In the genomic region with DNA sequence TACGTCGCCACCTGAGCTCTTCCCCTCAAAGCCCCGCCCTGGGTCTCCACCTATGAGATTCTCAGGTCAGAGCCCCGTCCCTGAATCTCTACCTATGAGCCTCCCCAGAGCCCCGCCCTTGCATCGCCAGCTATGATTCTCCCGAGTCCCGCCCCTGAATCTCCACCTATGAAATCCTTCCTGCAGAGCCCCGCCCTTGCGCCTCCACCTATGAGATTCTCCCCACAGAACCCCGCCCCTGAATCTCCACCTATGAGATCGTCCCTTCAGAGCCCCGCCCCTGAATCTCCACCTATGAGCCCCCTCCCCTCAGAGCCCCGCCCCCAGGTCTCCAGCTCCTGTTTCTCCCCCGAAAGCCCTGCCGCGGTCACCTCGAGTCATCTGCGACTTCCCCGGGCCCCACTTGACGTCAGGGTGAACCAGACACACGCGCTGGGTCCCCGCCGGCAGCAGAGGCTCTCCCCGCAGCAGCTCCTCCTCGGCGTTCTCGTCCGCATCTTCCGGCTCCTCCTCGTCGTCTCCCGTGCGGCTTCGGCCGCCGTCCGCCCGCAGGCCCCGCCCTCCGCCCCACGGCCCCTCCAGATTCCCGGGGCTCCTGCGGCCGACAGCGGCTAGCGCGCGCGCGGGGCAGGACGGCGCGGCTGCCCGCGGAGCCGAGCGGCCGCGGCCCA, we compare ENCODE assay signal across 8 cellular contexts. TPM values are rescaled to one million over a fixed set of nuclear protein-coding genes. Genes with fewer than 3 reads are reported as not detected.
A peak's percentile ranks its signal among the peaks of the same experiment; 100 is the strongest.
DNase-seq lines count a peak whose midpoint lies in the region; ATAC-seq and TF ChIP-seq lines count a peak whose summit lies in the region.

No MANE protein-coding gene starts in this region.

- peak overlapping the region; percentile 72 for H3K4me3 ChIP-seq in fibroblast of mammary gland (ENCODE audit: control insufficient read depth, low read depth, low read length)

- ATAC-seq in GM21447 (IDR thresholded peaks at IDR 0.05; ENCODE audit: unreplicated experiment): peak; percentile 63

- no peak for TF ChIP-seq CTCF in fibroblast of mammary gland (conservative IDR thresholded peaks at IDR 0.05; ENCODE audit: control insufficient read depth, insufficient read depth, low read depth, low read length)
- TF ChIP-seq CTCF in neural crest cell (conservative IDR thresholded peaks at IDR 0.05): no peak

- H3K4me3 Mint-ChIP-seq in neural crest cell: peak overlapping the region; percentile 100

- H3K27ac ChIP-seq in substantia nigra (ENCODE audit: low read depth, low read length, poor library complexity, severe bottlenecking): peak overlapping the region; percentile 92

- DNase-seq in CD1c-positive myeloid dendritic cell (ENCODE audit: extremely low spot score) (peak; percentile 99), HuH-7.5 (ENCODE audit: low spot score) (peak; percentile 79), activated T-cell treated with anti-CD3 and anti-CD28 coated beads for 24 hours (ENCODE audit: low read depth) (peak; percentile 96), fibroblast of mammary gland (ENCODE audit: low read depth) (peak; percentile 97), neural crest cell (ENCODE audit: low read depth, low spot score) (peak; percentile 92), substantia nigra (lab: John Stamatoyannopoulos, UW) (no peak), erythroblast (lab: John Stamatoyannopoulos, UW) (no peak)

- peaks cover 13% of the 10 kb centered on the region for H3K4me1 Mint-ChIP-seq in neural crest cell

- peaks cover 4% of the 10 kb centered on the region for H3K9me3 Mint-ChIP-seq in neural crest cell

- TF ChIP-seq POLR2A in erythroblast (IDR thresholded peaks at IDR 0.05; ENCODE audit: low read length): no peak

- H3K27ac Mint-ChIP-seq in neural crest cell (ENCODE audit: unreplicated experiment): peak overlapping the region; percentile 99

- peaks cover 9% of the 10 kb centered on the region for H3K36me3 Mint-ChIP-seq in neural crest cell (ENCODE audit: low read depth)

- H3K27me3 Mint-ChIP-seq in neural crest cell (ENCODE audit: low read depth): peaks cover 10% of the 10 kb centered on the region

RNA-seq across cellular contexts. Expression of a gene that starts 0.4 kb away (rescaled TPM):
- total RNA-seq in neural crest cell: 81.3 and 81.9 TPM in 2 replicates

RNA-seq across cellular contexts. Expression of a gene that starts 37.0 kb away (rescaled TPM):
- total RNA-seq in neural crest cell: 49.1 and 52.4 TPM in 2 replicates

Comparison
In these comparisons a context has a peak if more than half of its experiments do, and no peak if none do; other contexts are left out.
1. DNase-seq: peak in CD1c-positive myeloid dendritic cell (single experiment), HuH-7.5 (single experiment), activated T-cell treated with anti-CD3 and anti-CD28 coated beads for 24 hours (single experiment), fibroblast of mammary gland (single experiment) and neural crest cell (single experiment); none in substantia nigra (0 of 49) and erythroblast (0 of 2).